26 cellular contexts compared by ENCODE assay signal in genomic region chr6:51093899-51094665, GRCh38.
DNase-seq lines count a peak whose midpoint lies in the region; ATAC-seq, FAIRE-seq and TF ChIP-seq lines count a peak whose summit lies in the region.
"Had no signal": no experiment of that assay in that cellular context is flagged by ENCODE, and none has a peak within 500 bp of the region (broad histone marks: within the 10 kb centered on the region; RNA-seq: fewer than 3 reads in every experiment).

No MANE protein-coding gene starts in this region.

- FAIRE-seq in RCC 7860 (lab: Jason Lieb, UNC), result peak; percentile 85
- FAIRE-seq: D721Med, G401.6, HTR-8/SVneo had no signal

- intact Hi-C loops in right lobe of liver (cut with DNase I), result no loop called here
- intact Hi-C loops in spleen (cut with DNase I; ENCODE audit: low total_unique reads), result no loop called here

- no peak overlapping the region for H3K4me3 ChIP-seq in right lobe of liver
- H3K4me3 ChIP-seq in spleen, result no peak overlapping the region
- H3K4me3 ChIP-seq: MG63, SJCRH30 had no signal

- H3K9me3 Mint-ChIP-seq in progenitor cell of endocrine pancreas (ENCODE audit: low read depth), result peaks cover 14% of the 10 kb centered on the region

- H3K27me3 ChIP-seq in right lobe of liver, result no peaks in the 10 kb centered on the region
- no peaks in the 10 kb centered on the region for H3K27me3 ChIP-seq in spleen (replicated peaks in 1 of 7)
- H3K27me3 ChIP-seq: MG63, SJCRH30 had no signal

- peaks cover 0 to 9% (median 3%) of the 10 kb centered on the region in 4 donors for H3K4me1 ChIP-seq in right lobe of liver
- no peaks in the 10 kb centered on the region for H3K4me1 ChIP-seq in spleen
- H3K4me1 ChIP-seq: SJCRH30 had no signal

- no peaks in the 10 kb centered on the region for H3K9me3 ChIP-seq in right lobe of liver
- peaks cover 4 to 30% (median 20%) of the 10 kb centered on the region in 8 donors for H3K9me3 ChIP-seq in spleen
- H3K9me3 ChIP-seq: SJCRH30 had no signal

- 56% methylated on average over 3 of the region's 3 CpGs for WGBS in right lobe of liver (ENCODE audit: insufficient coverage, low coverage, low lambda C conversion rate, missing lambda C conversion rate)
- 83 to 89% (median 86%) methylated on average over 3 of the region's 3 CpGs for WGBS in spleen, 5 donors

- H3K36me3 Mint-ChIP-seq in progenitor cell of endocrine pancreas (ENCODE audit: insufficient read depth), result peaks cover 2% of the 10 kb centered on the region

- no peaks in the 10 kb centered on the region for H3K27me3 Mint-ChIP-seq in progenitor cell of endocrine pancreas

- DNase-seq in RCC 7860 (ENCODE audit: low spot score), result peak; percentile 10
- peak; percentile 21 for DNase-seq in glomerular visceral epithelial cell (ENCODE audit: extremely low spot score)
- no peak for DNase-seq in right lobe of liver
- no peak for DNase-seq in spleen
- DNase-seq in hippocampal formation (lab: John Stamatoyannopoulos, UW), result no peak
- DNase-seq in progenitor cell of endocrine pancreas (ENCODE audit: low spot score, unreplicated experiment), result no peak
- DNase-seq: 8988T; KBM-7; MG63; NCI-H1105 treated with DMSO at 0.1 percent for 48 hours; NCI-H146; NCI-H1930; NCI-H446; NCI-H524 treated with DMSO at 0.1 percent for 48 hours; NCI-H82; NK-92 treated with Interleukin-12 subunit alpha and Interleukin-12 subunit beta, amount 100 ng/mL, for 24 hours; PC-3; SJCRH30 had no signal

- TF ChIP-seq POLR2A in right lobe of liver (IDR thresholded peaks at IDR 0.05), result no peak
- no peak for TF ChIP-seq POLR2A in spleen (IDR thresholded peaks at IDR 0.05)

- H3K27ac Mint-ChIP-seq in progenitor cell of endocrine pancreas, result no peak overlapping the region

- no peak overlapping the region for H3K4me3 Mint-ChIP-seq in progenitor cell of endocrine pancreas (ENCODE audit: low read depth)

- peak in 3 of 4 donors; percentile 28 to 58 (median 48) for ATAC-seq in right lobe of liver
- ATAC-seq in HG02840 (IDR thresholded peaks at IDR 0.05; ENCODE audit: low FRiP score, unreplicated experiment), result no peak
- ATAC-seq: HCT116, PC-3, Right ventricle myocardium inferior, SK-N-SH treated with all-trans-retinoic acid at 6 μM for 48 hours had no signal

- TF ChIP-seq CTCF in 22Rv1 (IDR thresholded peaks at IDR 0.05) (no peak), right lobe of liver (IDR thresholded peaks at IDR 0.05) (no peak), spleen (IDR thresholded peaks at IDR 0.05 in 8 of 11, conservative IDR thresholded peaks at IDR 0.05 in 3 of 11) (no peak), progenitor cell of endocrine pancreas (IDR thresholded peaks at IDR 0.05; ENCODE audit: unreplicated experiment) (no peak)

- H3K4me1 Mint-ChIP-seq in progenitor cell of endocrine pancreas (ENCODE audit: low read depth), result peaks cover 6% of the 10 kb centered on the region

- no peaks in the 10 kb centered on the region for H3K36me3 ChIP-seq in right lobe of liver
- no peaks in the 10 kb centered on the region for H3K36me3 ChIP-seq in spleen
- H3K36me3 ChIP-seq: MG63, SJCRH30 had no signal

- H3K27ac ChIP-seq in 22Rv1, result peak overlapping the region; percentile 10; the same call in 1 of the 2 replicates
- H3K27ac ChIP-seq in right lobe of liver, result no peak overlapping the region
- no peak overlapping the region for H3K27ac ChIP-seq in spleen
- H3K27ac ChIP-seq: SJCRH30 had no signal

Comparison
In these comparisons a context has a peak if more than half of its experiments do, and no peak if none do; other contexts are left out.
1. DNase-seq: peak in RCC 7860 (single experiment) and glomerular visceral epithelial cell (single experiment); none in right lobe of liver (0 of 3), spleen (single experiment), hippocampal formation (0 of 2) and progenitor cell of endocrine pancreas (single experiment).